18 cellular contexts compared by ENCODE assay signal in the genomic region with DNA sequence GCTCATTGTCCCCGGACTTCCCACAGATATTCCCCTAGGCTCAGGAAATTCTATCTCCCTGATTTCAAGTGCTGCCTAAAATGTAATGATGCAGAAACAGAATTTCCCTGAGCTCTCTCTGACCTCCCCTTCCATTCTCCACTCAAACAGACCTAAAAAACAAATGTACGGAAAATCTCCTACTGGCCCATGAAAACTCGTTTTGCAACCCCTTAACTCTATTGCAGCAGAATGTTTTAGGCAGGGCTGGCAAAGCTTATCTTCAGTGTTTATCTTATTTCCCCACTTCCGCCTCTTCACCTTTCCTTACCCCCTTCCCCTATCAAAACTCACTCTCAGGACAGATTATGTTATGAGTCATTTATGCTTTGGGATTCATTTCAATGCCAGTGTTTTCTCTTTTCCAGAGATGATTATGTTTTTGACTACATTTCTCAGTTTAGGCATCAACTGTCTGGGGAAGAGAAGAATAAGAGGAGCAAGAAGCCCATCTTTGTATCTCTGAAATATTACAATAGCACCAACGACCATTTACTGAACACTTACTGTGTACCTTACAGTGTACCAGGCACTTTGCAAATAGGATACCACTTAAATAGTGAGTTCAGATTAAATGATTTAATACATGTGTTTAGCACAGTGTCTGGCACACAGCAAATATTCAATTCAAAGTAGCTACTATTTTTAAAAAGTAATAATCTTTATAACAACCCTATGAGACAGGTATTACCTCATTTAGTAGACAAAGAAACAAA. TPM values are rescaled to one million over a fixed set of nuclear protein-coding genes. Genes with fewer than 3 reads are reported as not detected.
DNase-seq lines count a peak whose midpoint lies in the region; TF ChIP-seq lines count a peak whose summit lies in the region.
"Had no signal": no experiment of that assay in that cellular context is flagged by ENCODE, and none has a peak within 500 bp of the region (broad histone marks: within the 10 kb centered on the region; RNA-seq: fewer than 3 reads in every experiment).

No MANE protein-coding gene starts in this region.

- peak overlapping the region; percentile 35 for H2AFZ ChIP-seq in PC-9
- H2AFZ ChIP-seq: neural progenitor cell had no signal

- H3K27ac Mint-ChIP-seq in type B pancreatic cell = peak overlapping the region; percentile 5
- H3K27ac Mint-ChIP-seq: activated CD8-positive, alpha-beta memory T cell treated with anti-CD3 and anti-CD28 coated beads, Interleukin-2, amount 10 ng/mL, durations not matched to agents 7 days and 5 days; activated naive CD4-positive, alpha-beta T cell treated with anti-CD3 and anti-CD28 coated beads, Interleukin-2, amount 50 U/mL, for 72 hours; neural progenitor cell had no signal

- peaks cover 28% of the 10 kb centered on the region for H3K4me1 Mint-ChIP-seq in type B pancreatic cell (ENCODE audit: unreplicated experiment)
- H3K4me1 Mint-ChIP-seq: activated CD8-positive, alpha-beta memory T cell treated with anti-CD3 and anti-CD28 coated beads, Interleukin-2, amount 10 ng/mL, durations not matched to agents 7 days and 5 days had no signal

- peaks cover 76% of the 10 kb centered on the region for H3K4me1 ChIP-seq in PC-9 (replicated peaks; ENCODE audit: insufficient read depth)
- H3K4me1 ChIP-seq: neural progenitor cell had no signal

- H3K79me2 ChIP-seq in PC-9 (ENCODE audit: low read depth) = no peaks in the 10 kb centered on the region

- no TSS peak for BruUV-seq in PC-9 (replicated peaks; lab: Mats Ljungman, UMichigan)

- H3K27me3 ChIP-seq in PC-9 (ENCODE audit: insufficient read depth, low read depth) = no peaks in the 10 kb centered on the region
- H3K27me3 ChIP-seq: neural progenitor cell had no signal

- peaks cover 51% of the 10 kb centered on the region for H3F3A ChIP-seq in PC-9 (ENCODE audit: insufficient read depth, low read depth)

- H3K9me3 Mint-ChIP-seq in type B pancreatic cell = peaks cover 4% of the 10 kb centered on the region

- H3K4me3 ChIP-seq in PC-9 (peak overlapping the region; percentile 10; the same call in 1 of the 2 replicates), fibroblast of villous mesenchyme (ENCODE audit: low read depth, low read length) (no peak overlapping the region)
- H3K4me3 ChIP-seq: neural progenitor cell had no signal

- H3K36me3 Mint-ChIP-seq in type B pancreatic cell = no peaks in the 10 kb centered on the region
- H3K36me3 Mint-ChIP-seq: activated CD8-positive, alpha-beta memory T cell treated with anti-CD3 and anti-CD28 coated beads, Interleukin-2, amount 10 ng/mL, durations not matched to agents 7 days and 5 days; activated naive CD4-positive, alpha-beta T cell treated with anti-CD3 and anti-CD28 coated beads, Interleukin-2, amount 50 U/mL, for 72 hours had no signal

- no peaks in the 10 kb centered on the region for H3K36me3 ChIP-seq in PC-9 (ENCODE audit: low read depth)

- H3K27me3 Mint-ChIP-seq in type B pancreatic cell = peaks cover 5% of the 10 kb centered on the region

- H3K9me2 ChIP-seq in PC-9 (ENCODE audit: insufficient read depth) = no peaks in the 10 kb centered on the region

- TF ChIP-seq CTCF in PC-9 (conservative IDR thresholded peaks at IDR 0.05) = no peak
- no peak for TF ChIP-seq CTCF in fibroblast of villous mesenchyme (IDR thresholded peaks at IDR 0.05; ENCODE audit: insufficient read depth, low read depth, low read length)
- TF ChIP-seq CTCF in type B pancreatic cell (conservative IDR thresholded peaks at IDR 0.05) = no peak

- H3K9me3 ChIP-seq in PC-9 (ENCODE audit: insufficient read depth, low read depth) = no peaks in the 10 kb centered on the region

- no peak overlapping the region for H3K4me3 Mint-ChIP-seq in type B pancreatic cell
- H3K4me3 Mint-ChIP-seq: activated CD8-positive, alpha-beta memory T cell treated with anti-CD3 and anti-CD28 coated beads, Interleukin-2, amount 10 ng/mL, durations not matched to agents 7 days and 5 days; neural progenitor cell had no signal

- POLR2A ChIA-PET in PC-9 (lab: Charles Lee; ENCODE audit: unreplicated experiment) = interaction anchor here (0.6 to 0.7 kb wide), 5 partner anchors 10 to 126 kb away, joined by 3 to 15 read pairs (median 5); no protein-coding TSS in a partner anchor

- DNase-seq in NCI-H2171 treated with DMSO at 0.1 percent for 48 hours (lab: John Stamatoyannopoulos, UW) (peak; percentile 25), NCI-H2171 (lab: John Stamatoyannopoulos, UW) (no peak), PC-9 (peak; percentile 47 to 98), fibroblast of villous mesenchyme (ENCODE audit: low read depth) (peak; percentile 96), type B pancreatic cell (ENCODE audit: extremely low spot score, unreplicated experiment) (no peak), NCI-H524 treated with DMSO at 0.1 percent for 48 hours (lab: John Stamatoyannopoulos, UW) (no peak), NCI-H524 (lab: John Stamatoyannopoulos, UW) (no peak), iPS-NIHi11 (ENCODE audit: low spot score) (no peak)
- DNase-seq: activated CD8-positive, alpha-beta memory T cell treated with anti-CD3 and anti-CD28 coated beads, Interleukin-2, amount 10 ng/mL, durations not matched to agents 7 days and 5 days; central memory CD4-positive, alpha-beta T cell; COR-L47; head of caudate nucleus; left cardiac atrium; NCI-H1092 treated with DMSO at 0.1 percent for 48 hours; substantia nigra had no signal

- H3K4me2 ChIP-seq in PC-9 = peak overlapping the region; percentile 63
- H3K4me2 ChIP-seq: neural progenitor cell had no signal

- H3K27ac ChIP-seq in PC-9 = peak overlapping the region; percentile 93
- H3K27ac ChIP-seq: neural progenitor cell had no signal

- CTCF ChIA-PET in PC-9 (lab: Charles Lee) = interaction anchor here (0.6 kb wide), 2 partner anchors 15 to 39 kb away, joined by 3 read pairs; no protein-coding TSS in a partner anchor

- intact Hi-C loops in PC-9 (cut with micrococcal nuclease; ENCODE audit: unreplicated experiment) = loop anchor here (1.0 kb wide), 1 partner anchor 10 kb away; no protein-coding TSS in a partner anchor

- H4K20me1 ChIP-seq in PC-9 (ENCODE audit: insufficient read depth) = no peaks in the 10 kb centered on the region

RNA-seq across cellular contexts. Expression of a gene that starts 32.7 kb away (rescaled TPM):
- 726 and 781 TPM in 2 replicates for total RNA-seq in PC-9 (2021)
- 1,019 and 1,625 TPM in 2 replicates for total RNA-seq in fibroblast of villous mesenchyme
- 463 and 627 TPM in 2 replicates for total RNA-seq in type B pancreatic cell (ENCODE audit: low replicate concordance)

RNA-seq across cellular contexts. Expression of a gene that starts 53.9 kb away (rescaled TPM):
- total RNA-seq in PC-9 (2021) (6.5 and 8.7 TPM in 2 replicates), fibroblast of villous mesenchyme (0.64 and 2.2 TPM in 2 replicates), type B pancreatic cell (ENCODE audit: low replicate concordance) (0.36 TPM in 1 of 2 replicates, not detected in the other)
- total RNA-seq: left cardiac atrium, skeletal muscle tissue had no signal

Comparison
In these comparisons a context has a peak if more than half of its experiments do, and no peak if none do; other contexts are left out.
1. DNase-seq: peak in NCI-H2171 treated with DMSO at 0.1 percent for 48 hours (single experiment), PC-9 (2 of 2) and fibroblast of villous mesenchyme (single experiment); none in NCI-H2171 (single experiment), type B pancreatic cell (single experiment), NCI-H524 treated with DMSO at 0.1 percent for 48 hours (single experiment), NCI-H524 (0 of 2) and iPS-NIHi11 (single experiment).